In the genomic region with DNA sequence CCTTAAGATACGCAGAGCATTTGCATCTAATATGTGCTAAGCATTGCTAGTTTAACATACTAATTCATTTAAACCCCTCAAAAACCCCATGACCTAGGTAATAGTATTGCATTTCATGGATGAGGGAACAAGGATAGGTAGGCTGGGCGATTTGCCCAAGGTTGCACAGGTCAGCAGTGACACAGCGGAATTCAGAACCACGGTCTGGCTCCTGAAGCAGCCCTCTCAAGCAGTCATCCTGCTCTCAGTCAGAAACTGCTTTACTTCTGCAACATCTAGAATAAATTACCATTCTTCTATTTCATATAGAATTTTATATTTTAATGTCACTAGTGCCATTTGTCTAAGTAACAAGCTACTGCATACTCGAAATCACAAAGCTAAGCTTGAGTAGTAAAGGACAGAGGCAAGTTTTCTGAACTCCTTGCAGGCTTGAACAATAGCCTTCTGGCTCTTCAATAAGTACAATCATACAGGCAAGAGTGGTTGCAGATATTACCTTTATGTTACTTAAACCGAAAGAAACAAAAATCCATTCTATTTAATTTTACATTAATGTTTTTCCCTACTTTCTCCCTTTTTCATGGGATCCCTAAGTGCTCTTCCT, we compare ENCODE assay signal across 10 cellular contexts. TPM values are rescaled to one million over a fixed set of nuclear protein-coding genes. Genes with fewer than 3 reads are reported as not detected.
DNase-seq lines count a peak whose midpoint lies in the region; ATAC-seq and TF ChIP-seq lines count a peak whose summit lies in the region.
"Had no signal": no experiment of that assay in that cellular context is flagged by ENCODE, and none has a peak within 500 bp of the region (broad histone marks: within the 10 kb centered on the region; RNA-seq: fewer than 3 reads in every experiment).

No MANE protein-coding gene starts in this region.

- H3K4me1 ChIP-seq in SK-N-SH (ENCODE audit: control insufficient read depth in 1 of 2, insufficient read depth in 2 of 2, low read depth in 1 of 2, low read length in 1 of 2) = no peaks in the 10 kb centered on the region; a peak in 1 of 4 replicates

- H3K36me3 ChIP-seq in SK-N-SH (replicated peaks in 1 of 2; ENCODE audit: control insufficient read depth in 1 of 2, insufficient read depth in 2 of 2, low read length in 1 of 2) = no peaks in the 10 kb centered on the region

- H3K9ac ChIP-seq in SK-N-SH = no peak overlapping the region

- POLR2A ChIA-PET in SK-N-SH (lab: Yijun Ruan, JAX) = no interaction called here

- H3K4me3 ChIP-seq in SK-N-SH (ENCODE audit: low read depth in 2 of 2, low read length in 1 of 2) = no peak overlapping the region

- no peak overlapping the region for H3K27ac ChIP-seq in SK-N-SH (ENCODE audit: low read depth in 2 of 2, low read length in 1 of 2)

- H3K9me3 Mint-ChIP-seq in activated T-helper 17 cell treated with anti-CD3 and anti-CD28 coated beads, Interleukin-2, amount 50 U/mL, for 72 hours = no peaks in the 10 kb centered on the region
- H3K9me3 Mint-ChIP-seq: naive thymus-derived CD8-positive, alpha-beta T cell had no signal

- H3K4me2 ChIP-seq in SK-N-SH = no peak overlapping the region

- TF ChIP-seq EP300 in SK-N-SH (IDR thresholded peaks at IDR 0.05; ENCODE audit: borderline replicate concordance in 1 of 2, low read depth in 1 of 2, low read length in 1 of 2) = no peak

- TF ChIP-seq CTCF in SK-N-SH (IDR thresholded peaks at IDR 0.05) = no peak

- H3K4me3 Mint-ChIP-seq in activated T-helper 17 cell treated with anti-CD3 and anti-CD28 coated beads, Interleukin-2, amount 50 U/mL, for 72 hours = peak overlapping the region; percentile 27

- H3K9me3 ChIP-seq in SK-N-SH = no peaks in the 10 kb centered on the region

- H3K27me3 ChIP-seq in SK-N-SH (ENCODE audit: insufficient read depth) = peaks cover 10% of the 10 kb centered on the region; the same call in 1 of the 2 replicates

- H3K79me2 ChIP-seq in SK-N-SH (ENCODE audit: insufficient read depth) = no peaks in the 10 kb centered on the region

- WGBS in SK-N-SH (ENCODE audit: low lambda C conversion rate) = 64% methylated on average over 6 of the region's 6 CpGs

- H3K27me3 Mint-ChIP-seq in activated T-helper 17 cell treated with anti-CD3 and anti-CD28 coated beads, Interleukin-2, amount 50 U/mL, for 72 hours = peaks cover 43% of the 10 kb centered on the region

- H4K20me1 ChIP-seq in SK-N-SH (ENCODE audit: insufficient read depth) = no peaks in the 10 kb centered on the region

- peaks cover 3% of the 10 kb centered on the region; the same call in 1 of the 2 replicates for H3K9me2 ChIP-seq in SK-N-SH

- CTCF ChIA-PET in SK-N-SH (lab: Yijun Ruan, JAX) = interaction anchor here (1.5 to 12.0 kb wide), 5 partner anchors 10 to 237 kb away, joined by 4 to 182 read pairs (median 26); no protein-coding TSS in a partner anchor

- H3K4me1 Mint-ChIP-seq in activated T-helper 17 cell treated with anti-CD3 and anti-CD28 coated beads, Interleukin-2, amount 50 U/mL, for 72 hours = peaks cover 6% of the 10 kb centered on the region

- H3K27ac Mint-ChIP-seq in activated T-helper 17 cell treated with anti-CD3 and anti-CD28 coated beads, Interleukin-2, amount 50 U/mL, for 72 hours = no peak overlapping the region

- no peak for TF ChIP-seq RAD21 in SK-N-SH (IDR thresholded peaks at IDR 0.05; ENCODE audit: low read length)

- DNase-seq in SK-N-SH (no peak), renal cortical epithelial cell (ENCODE audit: low read depth) (peak; percentile 95), NCI-H1417 treated with DMSO at 0.1 percent for 48 hours (lab: John Stamatoyannopoulos, UW) (no peak)
- DNase-seq in activated CD4-positive, CD25-positive, alpha-beta regulatory T cell (lab: John Stamatoyannopoulos, UW) = no peak
- DNase-seq: effector CD8-positive, alpha-beta T cell had no signal

- H3F3A ChIP-seq in SK-N-SH (replicated peaks; ENCODE audit: insufficient read depth) = no peaks in the 10 kb centered on the region

- no peaks in the 10 kb centered on the region for H3K36me3 Mint-ChIP-seq in activated T-helper 17 cell treated with anti-CD3 and anti-CD28 coated beads, Interleukin-2, amount 50 U/mL, for 72 hours (ENCODE audit: low read depth)
- H3K36me3 Mint-ChIP-seq: naive thymus-derived CD8-positive, alpha-beta T cell had no signal

- ATAC-seq in SK-N-SH treated with all-trans-retinoic acid at 6 μM for 48 hours (no peak), HG03045 (IDR thresholded peaks at IDR 0.05; ENCODE audit: unreplicated experiment) (peak; percentile 14), HG03520 (IDR thresholded peaks at IDR 0.05; ENCODE audit: unreplicated experiment) (no peak)
- no peak for ATAC-seq in activated T-helper 17 cell treated with anti-CD3 and anti-CD28 coated beads, Interleukin-2, amount 50 U/mL, for 72 hours (replicated peaks)

- 0 out of 2 replicates have a peak overlapping the region, but pooled peaks have one; percentile 7 for H2AFZ ChIP-seq in SK-N-SH (ENCODE audit: low read depth)

TF ChIP-seq in SK-N-SH, 30 proteins besides CTCF, POLR2A, EP300 and RAD21 (continues in another document):
- no peak for TF ChIP-seq MEF2A (IDR thresholded peaks at IDR 0.05; ENCODE audit: borderline replicate concordance, low read depth)
- no peak for TF ChIP-seq MXI1 (IDR thresholded peaks at IDR 0.05; ENCODE audit: low read depth, low read length)
- TF ChIP-seq REST (IDR thresholded peaks at IDR 0.05; ENCODE audit: low read depth, low read length) = no peak
- TF ChIP-seq SIN3A (IDR thresholded peaks at IDR 0.05; ENCODE audit: borderline replicate concordance, low read depth, low read length) = no peak
- TF ChIP-seq ELF1 (IDR thresholded peaks at IDR 0.05) = no peak

TF ChIP-seq in SK-N-SH treated with all-trans-retinoic acid at 6 μM for 48 hours, 23 proteins besides CTCF, POLR2A, EP300 and RAD21:
- TF ChIP-seq ZC3H10 (CRISPR knock-in tag; IDR thresholded peaks at IDR 0.05) (no peak), OSR1 (CRISPR knock-in tag; IDR thresholded peaks at IDR 0.05) (no peak), ARNTL (CRISPR knock-in tag; IDR thresholded peaks at IDR 0.05; ENCODE audit: borderline replicate concordance, low read depth) (no peak), SNAI2 (CRISPR knock-in tag; IDR thresholded peaks at IDR 0.05) (no peak), ESRRG (CRISPR knock-in tag; IDR thresholded peaks at IDR 0.05) (no peak), ZNF8 (CRISPR knock-in tag; IDR thresholded peaks at IDR 0.05) (no peak), ISL1 (CRISPR knock-in tag; IDR thresholded peaks at IDR 0.05) (no peak)
- TF ChIP-seq, protein P1, sequence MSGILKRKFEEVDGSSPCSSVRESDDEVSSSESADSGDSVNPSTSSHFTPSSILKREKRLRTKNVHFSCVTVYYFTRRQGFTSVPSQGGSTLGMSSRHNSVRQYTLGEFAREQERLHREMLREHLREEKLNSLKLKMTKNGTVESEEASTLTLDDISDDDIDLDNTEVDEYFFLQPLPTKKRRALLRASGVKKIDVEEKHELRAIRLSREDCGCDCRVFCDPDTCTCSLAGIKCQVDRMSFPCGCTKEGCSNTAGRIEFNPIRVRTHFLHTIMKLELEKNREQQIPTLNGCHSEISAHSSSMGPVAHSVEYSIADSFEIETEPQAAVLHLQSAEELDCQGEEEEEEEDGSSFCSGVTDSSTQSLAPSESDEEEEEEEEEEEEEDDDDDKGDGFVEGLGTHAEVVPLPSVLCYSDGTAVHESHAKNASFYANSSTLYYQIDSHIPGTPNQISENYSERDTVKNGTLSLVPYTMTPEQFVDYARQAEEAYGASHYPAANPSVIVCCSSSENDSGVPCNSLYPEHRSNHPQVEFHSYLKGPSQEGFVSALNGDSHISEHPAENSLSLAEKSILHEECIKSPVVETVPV (CRISPR knock-in tag; IDR thresholded peaks at IDR 0.05) = no peak
TF ChIP-seq in SK-N-SH treated with all-trans-retinoic acid at 6 μM for 48 hours: peak in this region for 0.

RNA-seq across cellular contexts. Expression of gene SPP1, which starts 0.6 kb away (rescaled TPM):
- 0.82 and 1.3 TPM in 2 replicates for polyA plus RNA-seq in SK-N-SH (2012; rRNA removed)
- polyA plus RNA-seq in SK-N-SH (2012; cell fraction: cytosol; rRNA removed) = 0.81 and 1.1 TPM in 2 replicates
- 2.5 and 3.9 TPM in 2 replicates for polyA plus RNA-seq in SK-N-SH (2012; cell fraction: nucleus; rRNA removed)
- 1 to 10 TPM in 1 of 2 donors, under 1 TPM in 1; 0.21 to 7.3 TPM for total RNA-seq in activated T-helper 17 cell treated with anti-CD3 and anti-CD28 coated beads, Interleukin-2, amount 50 U/mL, for 72 hours
- 723 and 3,280 TPM in 2 replicates for total RNA-seq in renal cortical epithelial cell
- polyA plus RNA-seq: naive thymus-derived CD8-positive, alpha-beta T cell had no signal

RNA-seq across cellular contexts. Expression of gene PKD2, which starts 32.5 kb away (rescaled TPM):
- polyA plus RNA-seq in SK-N-SH (2012; rRNA removed) = 44.6 and 52.0 TPM in 2 replicates
- 62.8 and 76.7 TPM in 2 replicates for polyA plus RNA-seq in SK-N-SH (2012; cell fraction: cytosol; rRNA removed)
- polyA plus RNA-seq in SK-N-SH (2012; cell fraction: nucleus; rRNA removed) = 39.4 and 67.2 TPM in 2 replicates
- total RNA-seq in activated T-helper 17 cell treated with anti-CD3 and anti-CD28 coated beads, Interleukin-2, amount 50 U/mL, for 72 hours = 10 to 100 TPM in 1 of 2 donors, 1 to 10 TPM in 1; 7.3 to 12.7 TPM
- total RNA-seq in renal cortical epithelial cell = 29.2 and 189 TPM in 2 replicates

Comparison
In these comparisons a context has a peak if more than half of its experiments do, and no peak if none do; other contexts are left out.
1. RNA of gene SPP1, which starts 0.6 kb away (total RNA-seq): 723 to 3,280 TPM in renal cortical epithelial cell; 0.21 to 7.3 TPM in activated T-helper 17 cell treated with anti-CD3 and anti-CD28 coated beads, Interleukin-2, amount 50 U/mL, for 72 hours; every median in the first group is over 10 times any median in the second.